Comparison of ENCODE assay signal across 1 cellular context in genomic region chr1:24071941-24072340, GRCh38.
TF ChIP-seq lines count a peak whose summit lies in the region.

No MANE protein-coding gene starts in this region.

TF ChIP-seq in H1, 55 proteins besides CTCF, POLR2A, EP300 and RAD21:
- TF ChIP-seq HDAC2 (IDR thresholded peaks at IDR 0.05; ENCODE audit: borderline replicate concordance in 1 of 2, low read depth in 2 of 2, low read length in 2 of 2) (no peak), RBBP5 (IDR thresholded peaks at IDR 0.05; ENCODE audit: borderline replicate concordance, low read depth, low read length) (no peak), CBX5 (IDR thresholded peaks at IDR 0.05; ENCODE audit: low read depth, low read length) (no peak), NRF1 (IDR thresholded peaks at IDR 0.05; ENCODE audit: low read depth, low read length) (no peak), EGR1 (IDR thresholded peaks at IDR 0.05; ENCODE audit: borderline replicate concordance, low read depth, low read length) (no peak), SRF (IDR thresholded peaks at IDR 0.05; ENCODE audit: low read depth, low read length) (no peak), TEAD4 (IDR thresholded peaks at IDR 0.05; ENCODE audit: low read depth, low read length) (no peak)
- TF ChIP-seq, protein P1, sequence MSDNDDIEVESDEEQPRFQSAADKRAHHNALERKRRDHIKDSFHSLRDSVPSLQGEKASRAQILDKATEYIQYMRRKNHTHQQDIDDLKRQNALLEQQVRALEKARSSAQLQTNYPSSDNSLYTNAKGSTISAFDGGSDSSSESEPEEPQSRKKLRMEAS (IDR thresholded peaks at IDR 0.05): no peak
